In the genomic region with DNA sequence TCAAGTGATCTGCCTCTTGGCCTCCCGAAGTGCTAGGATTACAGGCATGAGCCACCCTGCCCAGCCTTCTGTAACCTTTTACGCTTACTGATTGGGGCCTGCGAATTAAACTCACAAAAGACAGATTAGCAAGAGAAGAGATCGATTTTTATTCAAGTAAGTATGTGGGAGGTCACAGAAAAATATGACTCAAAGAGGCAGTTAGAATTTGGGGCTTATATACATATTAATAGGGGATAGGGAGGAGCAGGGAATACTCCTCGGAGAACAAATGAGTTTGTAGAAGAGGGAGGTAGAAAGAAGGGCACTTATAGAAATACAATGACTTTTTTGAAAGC, we compare ENCODE assay signal across 23 cellular contexts.
A peak's percentile ranks its signal among the peaks of the same experiment; 100 is the strongest.
DNase-seq lines count a peak whose midpoint lies in the region; ATAC-seq and TF ChIP-seq lines count a peak whose summit lies in the region.
"Had no signal": no experiment of that assay in that cellular context is flagged by ENCODE, and none has a peak within 500 bp of the region (broad histone marks: within the 10 kb centered on the region; RNA-seq: fewer than 3 reads in every experiment).

No MANE protein-coding gene starts in this region.

- peak; percentile 56 for DNase-seq in GM23338 (ENCODE audit: low spot score)
- DNase-seq in testis, result no peak
- DNase-seq in activated naive CD4-positive, alpha-beta T cell treated with anti-CD3 and anti-CD28 coated beads for 36 hours, result no peak
- DNase-seq in anterior cingulate cortex (lab: John Stamatoyannopoulos, UW), result no peak
- DNase-seq in PC-9, result no peak
- DNase-seq: 8988T; BE2C; CD8-positive, alpha-beta memory T cell; DMS79 treated with DMSO at 0.1 percent for 48 hours; Kasumi-1; NCI-H1105; NCI-H146; NCI-H1930; NCI-H2107; NCI-H524; NCI-H748 treated with DMSO at 0.1 percent for 48 hours; SK-N-SH had no signal

- H3K79me2 ChIP-seq in GM23338 (replicated peaks; ENCODE audit: insufficient read depth) (no peaks in the 10 kb centered on the region), PC-9 (ENCODE audit: low read depth) (no peaks in the 10 kb centered on the region)

- H3K9me3 ChIP-seq in HUES6 (ENCODE audit: control insufficient read depth, insufficient read depth, low read depth, low read length) (peaks cover 12% of the 10 kb centered on the region), esophagus (ENCODE audit: control insufficient read depth in 2 of 2, insufficient read depth in 1 of 2, low read depth in 1 of 2, low read length in 1 of 2) (no peaks in the 10 kb centered on the region), iPS-20b (ENCODE audit: insufficient read depth, low read depth, low read length) (peaks cover 14% of the 10 kb centered on the region), testis (no peaks in the 10 kb centered on the region), PC-9 (ENCODE audit: insufficient read depth, low read depth) (peaks cover 9% of the 10 kb centered on the region; the same call in 1 of the 2 replicates)
- H3K9me3 ChIP-seq: BE2C, SK-N-SH had no signal

- H3K9me2 ChIP-seq in GM23338 (ENCODE audit: insufficient read depth) (0 out of 2 replicates have a peak, but pooled peaks cover 11% of the 10 kb centered on the region), PC-9 (ENCODE audit: insufficient read depth) (no peaks in the 10 kb centered on the region)
- H3K9me2 ChIP-seq: SK-N-SH had no signal

- no peak for TF ChIP-seq CTCF in GM23338 (conservative IDR thresholded peaks at IDR 0.05; ENCODE audit: low read depth in 2 of 2)
- TF ChIP-seq CTCF in testis (IDR thresholded peaks at IDR 0.05), result no peak
- TF ChIP-seq CTCF in PC-9 (conservative IDR thresholded peaks at IDR 0.05), result no peak

- H3F3A ChIP-seq in GM23338 (replicated peaks; ENCODE audit: low read depth) (peaks cover 4% of the 10 kb centered on the region; the same call in 1 of the 2 replicates), PC-9 (ENCODE audit: insufficient read depth, low read depth) (no peaks in the 10 kb centered on the region; the same call in 1 of the 2 replicates)

- peaks cover 18% of the 10 kb centered on the region for H3K36me3 Mint-ChIP-seq in GM23338 (ENCODE audit: low read depth)
- no peaks in the 10 kb centered on the region for H3K36me3 Mint-ChIP-seq in activated naive CD4-positive, alpha-beta T cell treated with anti-CD3 and anti-CD28 coated beads for 36 hours (ENCODE audit: low read depth)
- H3K36me3 Mint-ChIP-seq: CD14-positive monocyte had no signal

- H3K4me3 ChIP-seq in GM23338 (peak overlapping the region; percentile 4; the same call in 1 of the 2 replicates), HUES6 (ENCODE audit: low read depth, low read length) (no peak overlapping the region), esophagus (ENCODE audit: low read depth in 1 of 2, low read length in 2 of 2) (no peak overlapping the region), iPS-20b (ENCODE audit: low read length) (peak overlapping the region; percentile 36; the same call in 1 of the 2 replicates), testis (no peak overlapping the region), PC-9 (no peak overlapping the region)
- H3K4me3 ChIP-seq: K562 had no signal

- peak; percentile 93 for ATAC-seq in GM23338

- H3K27me3 ChIP-seq in GM23338 (ENCODE audit: insufficient read depth) (no peaks in the 10 kb centered on the region), HUES6 (ENCODE audit: control insufficient read depth, insufficient read depth, low read length) (no peaks in the 10 kb centered on the region), esophagus (ENCODE audit: control insufficient read depth in 1 of 2, insufficient read depth in 2 of 2, low read length in 2 of 2) (no peaks in the 10 kb centered on the region), iPS-20b (ENCODE audit: insufficient read depth, low read length) (no peaks in the 10 kb centered on the region), testis (no peaks in the 10 kb centered on the region), PC-9 (ENCODE audit: insufficient read depth, low read depth) (no peaks in the 10 kb centered on the region)
- H3K27me3 ChIP-seq: BE2C had no signal

- peaks cover 23% of the 10 kb centered on the region for H3K4me1 Mint-ChIP-seq in GM23338
- H3K4me1 Mint-ChIP-seq in activated naive CD4-positive, alpha-beta T cell treated with anti-CD3 and anti-CD28 coated beads for 36 hours (ENCODE audit: low read depth), result no peaks in the 10 kb centered on the region
- H3K4me1 Mint-ChIP-seq: CD14-positive monocyte; CD8-positive, alpha-beta memory T cell had no signal

- H2AFZ ChIP-seq in GM23338 (no peak overlapping the region), PC-9 (no peak overlapping the region)

- intact Hi-C loops in testis (cut with DNase I; ENCODE audit: low total_unique reads), result no loop called here
- intact Hi-C loops in activated naive CD4-positive, alpha-beta T cell treated with anti-CD3 and anti-CD28 coated beads for 36 hours (cut with micrococcal nuclease), result no loop called here
- intact Hi-C loops in PC-9 (cut with micrococcal nuclease; ENCODE audit: unreplicated experiment), result no loop called here

- peaks cover 19% of the 10 kb centered on the region for H3K9me3 Mint-ChIP-seq in GM23338
- no peaks in the 10 kb centered on the region for H3K9me3 Mint-ChIP-seq in activated naive CD4-positive, alpha-beta T cell treated with anti-CD3 and anti-CD28 coated beads for 36 hours

- H3K27me3 Mint-ChIP-seq in GM23338 (ENCODE audit: insufficient read depth, low read depth, poor library complexity), result no peaks in the 10 kb centered on the region
- peaks cover 16% of the 10 kb centered on the region for H3K27me3 Mint-ChIP-seq in activated naive CD4-positive, alpha-beta T cell treated with anti-CD3 and anti-CD28 coated beads for 36 hours (ENCODE audit: low read depth)

- POLR2A ChIA-PET in PC-9 (lab: Charles Lee; ENCODE audit: unreplicated experiment), result interaction anchor here (0.7 kb wide), 1 partner anchor 387 kb away, joined by 3 read pairs; no protein-coding TSS in a partner anchor

- H3K4me3 Mint-ChIP-seq in GM23338, result no peak overlapping the region
- H3K4me3 Mint-ChIP-seq in activated naive CD4-positive, alpha-beta T cell treated with anti-CD3 and anti-CD28 coated beads for 36 hours, result no peak overlapping the region
- H3K4me3 Mint-ChIP-seq: CD14-positive monocyte; CD8-positive, alpha-beta memory T cell had no signal

- CTCF ChIA-PET in activated naive CD4-positive, alpha-beta T cell treated with anti-CD3 and anti-CD28 coated beads for 36 hours (lab: Charles Lee), result interaction anchor here (0.9 kb wide), 1 partner anchor 84 kb away, joined by 5 read pairs; no protein-coding TSS in a partner anchor
- CTCF ChIA-PET in PC-9 (lab: Charles Lee), result no interaction called here

- WGBS in esophagus, 2 donors, result 74 to 80% methylated on average over 5 of the region's 5 CpGs
- WGBS in testis, 2 donors, result 73 to 77% methylated on average over 5 of the region's 5 CpGs

- TF ChIP-seq POLR2A in testis (IDR thresholded peaks at IDR 0.05), result no peak

- no peaks in the 10 kb centered on the region for H4K20me1 ChIP-seq in GM23338 (replicated peaks; ENCODE audit: insufficient read depth)
- no peaks in the 10 kb centered on the region for H4K20me1 ChIP-seq in PC-9 (ENCODE audit: insufficient read depth)

- peak overlapping the region; percentile 87 for H3K27ac ChIP-seq in GM23338 (ENCODE audit: low read depth)
- peak overlapping the region; percentile 44; the same call in 1 of the 2 replicates for H3K27ac ChIP-seq in HUES6 (ENCODE audit: low read depth, low read length)
- peak overlapping the region; percentile 19 to 61 for H3K27ac ChIP-seq in esophagus (ENCODE audit: low read depth in 2 of 2, low read length in 1 of 2)
- H3K27ac ChIP-seq in iPS-20b (ENCODE audit: low read length), result no peak overlapping the region
- no peak overlapping the region for H3K27ac ChIP-seq in testis
- no peak overlapping the region for H3K27ac ChIP-seq in PC-9
- H3K27ac ChIP-seq: HL-60 had no signal

- H3K9ac ChIP-seq in HUES6 (ENCODE audit: low read length), result no peak overlapping the region
- H3K9ac ChIP-seq in iPS-20b (ENCODE audit: low read depth, low read length), result peak overlapping the region; percentile 47; the same call in 1 of the 2 replicates
- H3K9ac ChIP-seq: SK-N-SH had no signal

- H3K27ac Mint-ChIP-seq in GM23338, result peak overlapping the region; percentile 2; the same call in 1 of the 2 replicates
- no peak overlapping the region for H3K27ac Mint-ChIP-seq in activated naive CD4-positive, alpha-beta T cell treated with anti-CD3 and anti-CD28 coated beads for 36 hours
- H3K27ac Mint-ChIP-seq: CD14-positive monocyte; CD8-positive, alpha-beta memory T cell had no signal

- H3K4me2 ChIP-seq in GM23338 (peak overlapping the region; percentile 18), PC-9 (no peak overlapping the region)
- H3K4me2 ChIP-seq: SK-N-SH had no signal

- H3K36me3 ChIP-seq in GM23338 (ENCODE audit: insufficient read depth) (peaks cover 5% of the 10 kb centered on the region; the same call in 1 of the 2 replicates), HUES6 (ENCODE audit: control insufficient read depth, insufficient read depth, low read length) (peaks cover 3% of the 10 kb centered on the region; the same call in 1 of the 2 replicates), esophagus (ENCODE audit: control insufficient read depth in 2 of 2, insufficient read depth in 2 of 2, low read length in 1 of 2) (no peaks in the 10 kb centered on the region), iPS-20b (ENCODE audit: insufficient read depth, low read depth, low read length) (0 out of 2 replicates have a peak, but pooled peaks cover 1% of the 10 kb centered on the region), testis (ENCODE audit: low read depth, missing control alignments) (no peaks in the 10 kb centered on the region), PC-9 (ENCODE audit: low read depth) (no peaks in the 10 kb centered on the region)
- H3K36me3 ChIP-seq: BE2C had no signal

- no TSS peak for BruUV-seq in PC-9 (replicated peaks; lab: Mats Ljungman, UMichigan)

- H3K4me1 ChIP-seq in GM23338 (ENCODE audit: insufficient read depth) (peaks cover 26% of the 10 kb centered on the region), HUES6 (ENCODE audit: control insufficient read depth, insufficient read depth, low read length) (peaks cover 7% of the 10 kb centered on the region; the same call in 1 of the 2 replicates), esophagus (ENCODE audit: control insufficient read depth in 2 of 2, insufficient read depth in 2 of 2, low read length in 1 of 2) (no peaks in the 10 kb centered on the region), iPS-20b (ENCODE audit: insufficient read depth, low read length) (peaks cover 13% of the 10 kb centered on the region; the same call in 1 of the 2 replicates), testis (no peaks in the 10 kb centered on the region), PC-9 (replicated peaks; ENCODE audit: insufficient read depth) (no peaks in the 10 kb centered on the region)
- H3K4me1 ChIP-seq: BE2C had no signal

TF ChIP-seq in GM23338, 12 proteins besides CTCF, POLR2A, EP300 and RAD21 (continues in another document):
- TF ChIP-seq EZH2 (IDR thresholded peaks at IDR 0.05; ENCODE audit: low read depth, unreplicated experiment), result no peak
- peak; percentile 64; the same call in 1 of the 2 replicates for TF ChIP-seq NANOG (IDR thresholded peaks at IDR 0.05; ENCODE audit: borderline replicate concordance)

Comparison
In these comparisons a context has a peak if more than half of its experiments do, and no peak if none do; other contexts are left out.
1. H3K27ac ChIP-seq: peak in GM23338 (single experiment), HUES6 (single experiment) and esophagus (2 of 2); none in iPS-20b (single experiment), testis (0 of 2) and PC-9 (single experiment).
2. H3K4me3 ChIP-seq: peak in GM23338 (single experiment) and iPS-20b (single experiment); none in HUES6 (single experiment), esophagus (0 of 2), testis (0 of 2) and PC-9 (single experiment).